ENCODE assay signal across 17 cellular contexts in genomic region chr7:130973637-130974036, GRCh38.
DNase-seq lines count a peak whose midpoint lies in the region; ATAC-seq and TF ChIP-seq lines count a peak whose summit lies in the region.
"Had no signal": no experiment of that assay in that cellular context is flagged by ENCODE, and none has a peak within 500 bp of the region (broad histone marks: within the 10 kb centered on the region; RNA-seq: fewer than 3 reads in every experiment).

No MANE protein-coding gene starts in this region.

- no peak for TF ChIP-seq CTCF in endothelial cell (IDR thresholded peaks at IDR 0.05; ENCODE audit: unreplicated experiment)

- peak; percentile 47 for DNase-seq in activated naive CD4-positive, alpha-beta T cell treated with anti-CD3 and anti-CD28 coated beads for 36 hours
- no peak for DNase-seq in activated naive CD4-positive, alpha-beta T cell treated with anti-CD3 and anti-CD28 coated beads, Interleukin-2, amount 10 ng/mL, durations not matched to agents 7 days and 5 days
- no peak for DNase-seq in activated T-helper 1 cell treated with anti-CD3 and anti-CD28 coated beads, Interleukin-12 subunit alpha, Interleukin-12 subunit beta, Interleukin-2, Interleukin-4 antibody, amounts not matched to agents 30 ng/mL and 10 ng/mL and 1 ng/mL, durations not matched to agents 14 hours and 24 hours and 36 hours (ENCODE audit: low spot score)
- DNase-seq in natural killer cell treated with Interleukin-12 subunit alpha and Interleukin-12 subunit beta and Interleukin-15 and Interleukin-18, amount 100 ng/mL, for 72 hours (ENCODE audit: low spot score): no peak
- DNase-seq in NCI-H1092 (lab: John Stamatoyannopoulos, UW) (no peak), endothelial cell (ENCODE audit: low spot score) (no peak)
- DNase-seq: CD8-positive, alpha-beta T cell; colonic mucosa; effector memory CD4-positive, alpha-beta T cell; foreskin fibroblast; mesendoderm; NCI-H510A treated with DMSO at 0.1 percent for 48 hours; SJCRH30 had no signal

- peaks cover 28% of the 10 kb centered on the region for H3K9me3 Mint-ChIP-seq in activated naive CD4-positive, alpha-beta T cell treated with anti-CD3 and anti-CD28 coated beads for 36 hours
- H3K9me3 Mint-ChIP-seq in activated naive CD4-positive, alpha-beta T cell treated with anti-CD3 and anti-CD28 coated beads, Interleukin-2, amount 10 ng/mL, durations not matched to agents 7 days and 5 days: peaks cover 32% of the 10 kb centered on the region
- H3K9me3 Mint-ChIP-seq in IgD-negative memory B cell (peaks cover 0 to 10% (median 7%) of the 10 kb centered on the region in 3 donors), endothelial cell (ENCODE audit: unreplicated experiment) (no peaks in the 10 kb centered on the region)
- H3K9me3 Mint-ChIP-seq in activated T-helper 1 cell treated with anti-CD3 and anti-CD28 coated beads, Interleukin-12 subunit alpha, Interleukin-12 subunit beta, Interleukin-2, Interleukin-4 antibody, amounts not matched to agents 30 ng/mL and 10 ng/mL and 1 ng/mL, durations not matched to agents 14 hours and 24 hours and 36 hours: peaks cover 32% of the 10 kb centered on the region
- H3K9me3 Mint-ChIP-seq in natural killer cell treated with Interleukin-12 subunit alpha and Interleukin-12 subunit beta and Interleukin-15 and Interleukin-18, amount 100 ng/mL, for 72 hours: peaks cover 8% of the 10 kb centered on the region
- H3K9me3 Mint-ChIP-seq: CD8-positive, alpha-beta T cell; type B pancreatic cell had no signal

- CTCF ChIA-PET in activated naive CD4-positive, alpha-beta T cell treated with anti-CD3 and anti-CD28 coated beads for 36 hours (lab: Charles Lee): interaction anchor here (0.8 to 1.4 kb wide), 2 partner anchors 9 to 33 kb away, joined by 3 to 5 read pairs; no protein-coding TSS in a partner anchor
- CTCF ChIA-PET in activated naive CD4-positive, alpha-beta T cell treated with anti-CD3 and anti-CD28 coated beads, Interleukin-2, amount 10 ng/mL, durations not matched to agents 7 days and 5 days (lab: Charles Lee): interaction anchor here (0.8 to 1.2 kb wide), 4 partner anchors 9 to 66 kb away, joined by 3 to 4 read pairs (median 4); no protein-coding TSS in a partner anchor

- H3K27ac Mint-ChIP-seq in activated naive CD4-positive, alpha-beta T cell treated with anti-CD3 and anti-CD28 coated beads for 36 hours: peak overlapping the region; percentile 94
- H3K27ac Mint-ChIP-seq in activated naive CD4-positive, alpha-beta T cell treated with anti-CD3 and anti-CD28 coated beads, Interleukin-2, amount 10 ng/mL, durations not matched to agents 7 days and 5 days: no peak overlapping the region
- H3K27ac Mint-ChIP-seq in IgD-negative memory B cell (peak overlapping the region in 2 of 3 donors; percentile 59), endothelial cell (ENCODE audit: unreplicated experiment) (no peak overlapping the region)
- peak overlapping the region; percentile 91 for H3K27ac Mint-ChIP-seq in activated T-helper 1 cell treated with anti-CD3 and anti-CD28 coated beads, Interleukin-12 subunit alpha, Interleukin-12 subunit beta, Interleukin-2, Interleukin-4 antibody, amounts not matched to agents 30 ng/mL and 10 ng/mL and 1 ng/mL, durations not matched to agents 14 hours and 24 hours and 36 hours
- peak overlapping the region; percentile 87 to 95 for H3K27ac Mint-ChIP-seq in natural killer cell treated with Interleukin-12 subunit alpha and Interleukin-12 subunit beta and Interleukin-15 and Interleukin-18, amount 100 ng/mL, for 72 hours
- H3K27ac Mint-ChIP-seq: type B pancreatic cell had no signal

- H3K4me1 Mint-ChIP-seq in activated naive CD4-positive, alpha-beta T cell treated with anti-CD3 and anti-CD28 coated beads for 36 hours (ENCODE audit: low read depth): peaks cover 75% of the 10 kb centered on the region
- peaks cover 57% of the 10 kb centered on the region for H3K4me1 Mint-ChIP-seq in activated naive CD4-positive, alpha-beta T cell treated with anti-CD3 and anti-CD28 coated beads, Interleukin-2, amount 10 ng/mL, durations not matched to agents 7 days and 5 days
- H3K4me1 Mint-ChIP-seq in IgD-negative memory B cell: peaks cover 19 to 33% (median 31%) of the 10 kb centered on the region in 3 donors
- peaks cover 61% of the 10 kb centered on the region for H3K4me1 Mint-ChIP-seq in activated T-helper 1 cell treated with anti-CD3 and anti-CD28 coated beads, Interleukin-12 subunit alpha, Interleukin-12 subunit beta, Interleukin-2, Interleukin-4 antibody, amounts not matched to agents 30 ng/mL and 10 ng/mL and 1 ng/mL, durations not matched to agents 14 hours and 24 hours and 36 hours (ENCODE audit: low read depth)
- peaks cover 62 to 67% of the 10 kb centered on the region in 2 donors for H3K4me1 Mint-ChIP-seq in natural killer cell treated with Interleukin-12 subunit alpha and Interleukin-12 subunit beta and Interleukin-15 and Interleukin-18, amount 100 ng/mL, for 72 hours (ENCODE audit: low read depth in 2 of 2)
- peaks cover 5% of the 10 kb centered on the region for H3K4me1 Mint-ChIP-seq in endothelial cell (ENCODE audit: unreplicated experiment)

- H3K36me3 Mint-ChIP-seq in activated naive CD4-positive, alpha-beta T cell treated with anti-CD3 and anti-CD28 coated beads for 36 hours (ENCODE audit: low read depth): peaks cover 37% of the 10 kb centered on the region
- peaks cover 44% of the 10 kb centered on the region for H3K36me3 Mint-ChIP-seq in activated naive CD4-positive, alpha-beta T cell treated with anti-CD3 and anti-CD28 coated beads, Interleukin-2, amount 10 ng/mL, durations not matched to agents 7 days and 5 days
- peaks cover 26% of the 10 kb centered on the region for H3K36me3 Mint-ChIP-seq in IgD-negative memory B cell
- H3K36me3 Mint-ChIP-seq in activated T-helper 1 cell treated with anti-CD3 and anti-CD28 coated beads, Interleukin-12 subunit alpha, Interleukin-12 subunit beta, Interleukin-2, Interleukin-4 antibody, amounts not matched to agents 30 ng/mL and 10 ng/mL and 1 ng/mL, durations not matched to agents 14 hours and 24 hours and 36 hours (ENCODE audit: low read depth): peaks cover 50% of the 10 kb centered on the region
- H3K36me3 Mint-ChIP-seq in natural killer cell treated with Interleukin-12 subunit alpha and Interleukin-12 subunit beta and Interleukin-15 and Interleukin-18, amount 100 ng/mL, for 72 hours: peaks cover 29% of the 10 kb centered on the region
- peaks cover 20% of the 10 kb centered on the region for H3K36me3 Mint-ChIP-seq in endothelial cell (ENCODE audit: low read depth, unreplicated experiment)

- intact Hi-C loops in activated naive CD4-positive, alpha-beta T cell treated with anti-CD3 and anti-CD28 coated beads for 36 hours (cut with micrococcal nuclease): loop anchor here (5.0 kb wide), 1 partner anchor 409 kb away; no protein-coding TSS in a partner anchor
- intact Hi-C loops in activated T-helper 1 cell treated with anti-CD3 and anti-CD28 coated beads, Interleukin-12 subunit alpha, Interleukin-12 subunit beta, Interleukin-2, Interleukin-4 antibody, amounts not matched to agents 30 ng/mL and 10 ng/mL and 1 ng/mL, durations not matched to agents 14 hours and 24 hours and 36 hours (cut with micrococcal nuclease): loop anchor here (1.0 to 2.0 kb wide), 3 partner anchors 9 to 30 kb away; no protein-coding TSS in a partner anchor

- peak in 1 of 2 donors; percentile 62 for ATAC-seq in natural killer cell treated with Interleukin-12 subunit alpha and Interleukin-12 subunit beta and Interleukin-15 and Interleukin-18, amount 100 ng/mL, for 72 hours
- ATAC-seq: CD8-positive, alpha-beta T cell; left lobe of liver; Panc1 had no signal

- H3K4me3 Mint-ChIP-seq in activated naive CD4-positive, alpha-beta T cell treated with anti-CD3 and anti-CD28 coated beads for 36 hours: no peak overlapping the region
- no peak overlapping the region for H3K4me3 Mint-ChIP-seq in activated naive CD4-positive, alpha-beta T cell treated with anti-CD3 and anti-CD28 coated beads, Interleukin-2, amount 10 ng/mL, durations not matched to agents 7 days and 5 days
- H3K4me3 Mint-ChIP-seq in IgD-negative memory B cell: no peak overlapping the region
- peak overlapping the region; percentile 13 for H3K4me3 Mint-ChIP-seq in activated T-helper 1 cell treated with anti-CD3 and anti-CD28 coated beads, Interleukin-12 subunit alpha, Interleukin-12 subunit beta, Interleukin-2, Interleukin-4 antibody, amounts not matched to agents 30 ng/mL and 10 ng/mL and 1 ng/mL, durations not matched to agents 14 hours and 24 hours and 36 hours
- H3K4me3 Mint-ChIP-seq in natural killer cell treated with Interleukin-12 subunit alpha and Interleukin-12 subunit beta and Interleukin-15 and Interleukin-18, amount 100 ng/mL, for 72 hours: peak overlapping the region; percentile 77
- H3K4me3 Mint-ChIP-seq in endothelial cell (ENCODE audit: unreplicated experiment): no peak overlapping the region
- H3K4me3 Mint-ChIP-seq: CD8-positive, alpha-beta T cell; type B pancreatic cell had no signal

- H3K27me3 Mint-ChIP-seq in activated naive CD4-positive, alpha-beta T cell treated with anti-CD3 and anti-CD28 coated beads for 36 hours (ENCODE audit: low read depth): no peaks in the 10 kb centered on the region
- H3K27me3 Mint-ChIP-seq in activated naive CD4-positive, alpha-beta T cell treated with anti-CD3 and anti-CD28 coated beads, Interleukin-2, amount 10 ng/mL, durations not matched to agents 7 days and 5 days: no peaks in the 10 kb centered on the region
- H3K27me3 Mint-ChIP-seq in IgD-negative memory B cell (no peaks in the 10 kb centered on the region), endothelial cell (ENCODE audit: unreplicated experiment) (peaks cover 5% of the 10 kb centered on the region)
- H3K27me3 Mint-ChIP-seq in activated T-helper 1 cell treated with anti-CD3 and anti-CD28 coated beads, Interleukin-12 subunit alpha, Interleukin-12 subunit beta, Interleukin-2, Interleukin-4 antibody, amounts not matched to agents 30 ng/mL and 10 ng/mL and 1 ng/mL, durations not matched to agents 14 hours and 24 hours and 36 hours (ENCODE audit: insufficient read depth): no peaks in the 10 kb centered on the region
- H3K27me3 Mint-ChIP-seq in natural killer cell treated with Interleukin-12 subunit alpha and Interleukin-12 subunit beta and Interleukin-15 and Interleukin-18, amount 100 ng/mL, for 72 hours: no peaks in the 10 kb centered on the region
- H3K27me3 Mint-ChIP-seq: type B pancreatic cell had no signal

Comparison
In these comparisons a context has a peak if more than half of its experiments do, and no peak if none do; other contexts are left out.
1. H3K27ac Mint-ChIP-seq: peak in activated naive CD4-positive, alpha-beta T cell treated with anti-CD3 and anti-CD28 coated beads for 36 hours (single experiment), IgD-negative memory B cell (2 of 3), activated T-helper 1 cell treated with anti-CD3 and anti-CD28 coated beads, Interleukin-12 subunit alpha, Interleukin-12 subunit beta, Interleukin-2, Interleukin-4 antibody, amounts not matched to agents 30 ng/mL and 10 ng/mL and 1 ng/mL, durations not matched to agents 14 hours and 24 hours and 36 hours (single experiment) and natural killer cell treated with Interleukin-12 subunit alpha and Interleukin-12 subunit beta and Interleukin-15 and Interleukin-18, amount 100 ng/mL, for 72 hours (2 of 2); none in activated naive CD4-positive, alpha-beta T cell treated with anti-CD3 and anti-CD28 coated beads, Interleukin-2, amount 10 ng/mL, durations not matched to agents 7 days and 5 days (single experiment) and endothelial cell (single experiment).
2. H3K4me3 Mint-ChIP-seq: peak in activated T-helper 1 cell treated with anti-CD3 and anti-CD28 coated beads, Interleukin-12 subunit alpha, Interleukin-12 subunit beta, Interleukin-2, Interleukin-4 antibody, amounts not matched to agents 30 ng/mL and 10 ng/mL and 1 ng/mL, durations not matched to agents 14 hours and 24 hours and 36 hours (single experiment) and natural killer cell treated with Interleukin-12 subunit alpha and Interleukin-12 subunit beta and Interleukin-15 and Interleukin-18, amount 100 ng/mL, for 72 hours (single experiment); none in activated naive CD4-positive, alpha-beta T cell treated with anti-CD3 and anti-CD28 coated beads for 36 hours (single experiment), activated naive CD4-positive, alpha-beta T cell treated with anti-CD3 and anti-CD28 coated beads, Interleukin-2, amount 10 ng/mL, durations not matched to agents 7 days and 5 days (single experiment), IgD-negative memory B cell (0 of 4) and endothelial cell (single experiment).